In genomic region chr5:172299916-172300439, GRCh38 we compare ENCODE assay signal across 1 cellular context.
TF ChIP-seq lines count a peak whose summit lies in the region.

No MANE protein-coding gene starts in this region.

TF ChIP-seq in GM12878, 131 proteins besides CTCF, POLR2A, EP300 and RAD21 (continued from another document):
- no peak for TF ChIP-seq CUX1 (IDR thresholded peaks at IDR 0.05; ENCODE audit: insufficient replicate concordance, low read depth, low read length)
- no peak for TF ChIP-seq ZBTB4 (CRISPR knock-in tag; IDR thresholded peaks at IDR 0.05)
TF ChIP-seq in GM12878: peak in this region for 0.
